ENCODE assay signal across 25 cellular contexts in the genomic region with DNA sequence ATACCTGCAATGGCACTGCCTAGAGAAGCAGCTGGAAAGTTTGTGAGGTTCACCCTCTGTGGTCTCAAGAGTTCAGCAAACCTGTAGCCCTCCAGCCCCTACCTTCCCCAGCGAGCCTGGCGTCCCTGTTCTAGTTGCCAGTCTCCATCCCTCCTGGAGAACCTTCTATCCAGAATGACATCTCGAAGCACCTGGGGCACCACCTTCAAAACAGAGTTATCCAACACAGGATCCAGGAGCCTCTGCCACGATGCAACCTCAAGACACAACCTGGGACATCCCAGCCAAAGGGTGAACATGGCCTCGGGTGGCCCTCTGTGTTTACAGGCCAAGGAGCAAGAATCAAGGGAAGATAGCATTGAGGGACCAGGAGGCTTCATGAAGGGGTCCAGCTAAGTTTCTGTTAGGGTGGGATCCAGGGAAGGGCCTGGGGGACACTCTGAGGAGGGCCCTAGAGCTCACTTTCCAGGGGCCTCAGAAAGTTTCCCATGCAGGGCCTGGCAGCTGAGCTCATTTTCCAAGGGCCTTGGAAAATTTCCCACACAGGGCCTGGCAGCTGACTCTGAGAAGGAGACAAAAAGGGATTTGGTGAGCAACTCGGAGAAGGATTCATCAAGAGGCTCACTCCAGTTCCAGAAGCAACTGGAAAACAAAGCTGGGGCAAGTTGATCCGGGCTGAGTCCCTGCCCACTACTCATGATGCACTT. TPM values are rescaled to one million over a fixed set of nuclear protein-coding genes. Genes with fewer than 3 reads are reported as not detected.
DNase-seq lines count a peak whose midpoint lies in the region; ATAC-seq and TF ChIP-seq lines count a peak whose summit lies in the region.
"Had no signal": no experiment of that assay in that cellular context is flagged by ENCODE, and none has a peak within 500 bp of the region (broad histone marks: within the 10 kb centered on the region; RNA-seq: fewer than 3 reads in every experiment).

No MANE protein-coding gene starts in this region.

- peaks cover 41% of the 10 kb centered on the region for H3K27me3 Mint-ChIP-seq in activated CD8-positive, alpha-beta memory T cell treated with anti-CD3 and anti-CD28 coated beads, Interleukin-2, amount 10 ng/mL, durations not matched to agents 7 days and 5 days
- peaks cover 31% of the 10 kb centered on the region for H3K27me3 Mint-ChIP-seq in type B pancreatic cell

- WGBS in esophagus muscularis mucosa = 69% methylated on average over 6 of the region's 7 CpGs

- peak; percentile 19 for DNase-seq in activated CD8-positive, alpha-beta memory T cell treated with anti-CD3 and anti-CD28 coated beads, Interleukin-2, amount 10 ng/mL, durations not matched to agents 7 days and 5 days
- DNase-seq in activated CD8-positive, alpha-beta memory T cell treated with anti-CD3 and anti-CD28 coated beads, Interleukin-2, amount 50 U/mL, for 48 hours = no peak
- DNase-seq in esophagus muscularis mucosa (ENCODE audit: extremely low spot score) (peak; percentile 81), midbrain (lab: John Stamatoyannopoulos, UW) (peak; percentile 11), type B pancreatic cell (ENCODE audit: extremely low spot score, unreplicated experiment) (peak; percentile 37), COR-L47 (lab: John Stamatoyannopoulos, UW) (no peak), SIG-M5 treated with dmso at 0.1 percent for 504 hours (lab: John Stamatoyannopoulos, UW; ENCODE audit: unreplicated experiment) (no peak)
- DNase-seq: CD4-positive, CD25-positive, alpha-beta regulatory T cell; GM23248; H7; MM.1S; NCI-H1417 treated with DMSO at 0.1 percent for 48 hours; NCI-H1694 treated with DMSO at 0.1 percent for 48 hours; NCI-H2081; NCI-H2227 treated with DMSO at 0.1 percent for 48 hours; NCI-H69; SIG-M5 had no signal

- no peak for ATAC-seq in activated CD8-positive, alpha-beta memory T cell treated with anti-CD3 and anti-CD28 coated beads, Interleukin-2, amount 10 ng/mL, durations not matched to agents 7 days and 5 days
- ATAC-seq: Panc1 had no signal

- peaks cover 0 to 10% (median 0%) of the 10 kb centered on the region in 4 donors for H3K27me3 ChIP-seq in esophagus muscularis mucosa
- H3K27me3 ChIP-seq: BLaER1 had no signal

- peaks cover 0 to 6% (median 3%) of the 10 kb centered on the region in 4 donors for H3K9me3 ChIP-seq in esophagus muscularis mucosa

- no peak overlapping the region for H3K4me3 ChIP-seq in esophagus muscularis mucosa
- H3K4me3 ChIP-seq: BLaER1, GM23248 had no signal

- no peak for TF ChIP-seq EP300 in esophagus muscularis mucosa (IDR thresholded peaks at IDR 0.05)

- H3K36me3 Mint-ChIP-seq in activated CD8-positive, alpha-beta memory T cell treated with anti-CD3 and anti-CD28 coated beads, Interleukin-2, amount 10 ng/mL, durations not matched to agents 7 days and 5 days = no peaks in the 10 kb centered on the region
- H3K36me3 Mint-ChIP-seq in type B pancreatic cell = no peaks in the 10 kb centered on the region
- H3K36me3 Mint-ChIP-seq: CD4-positive, CD25-positive, alpha-beta regulatory T cell; IgD-negative memory B cell had no signal

- CTCF ChIA-PET in activated CD8-positive, alpha-beta memory T cell treated with anti-CD3 and anti-CD28 coated beads, Interleukin-2, amount 10 ng/mL, durations not matched to agents 7 days and 5 days (lab: Charles Lee) = interaction anchor here (1.1 to 1.8 kb wide), 2 partner anchors 10 kb away, joined by 4 to 5 read pairs; no protein-coding TSS in a partner anchor

- H3K9me3 Mint-ChIP-seq in activated CD8-positive, alpha-beta memory T cell treated with anti-CD3 and anti-CD28 coated beads, Interleukin-2, amount 10 ng/mL, durations not matched to agents 7 days and 5 days (ENCODE audit: low read depth) = peaks cover 4% of the 10 kb centered on the region
- H3K9me3 Mint-ChIP-seq in type B pancreatic cell = peaks cover 8% of the 10 kb centered on the region

- intact Hi-C loops in esophagus muscularis mucosa (cut with DNase I) = no loop called here

- no peak for TF ChIP-seq CTCF in esophagus muscularis mucosa (IDR thresholded peaks at IDR 0.05)
- TF ChIP-seq CTCF in type B pancreatic cell (conservative IDR thresholded peaks at IDR 0.05) = no peak

- H3K4me3 Mint-ChIP-seq in activated CD8-positive, alpha-beta memory T cell treated with anti-CD3 and anti-CD28 coated beads, Interleukin-2, amount 10 ng/mL, durations not matched to agents 7 days and 5 days = no peak overlapping the region
- H3K4me3 Mint-ChIP-seq in type B pancreatic cell = no peak overlapping the region
- H3K4me3 Mint-ChIP-seq: CD4-positive, CD25-positive, alpha-beta regulatory T cell; IgD-negative memory B cell had no signal

- peaks cover 5 to 14% (median 9%) of the 10 kb centered on the region in 4 donors for H3K4me1 ChIP-seq in esophagus muscularis mucosa
- H3K4me1 ChIP-seq: BLaER1 had no signal

- H3K36me3 ChIP-seq in esophagus muscularis mucosa = no peaks in the 10 kb centered on the region
- H3K36me3 ChIP-seq: BLaER1 had no signal

- TF ChIP-seq POLR2A in esophagus muscularis mucosa (IDR thresholded peaks at IDR 0.05; ENCODE audit: low read depth) = no peak

- no peak overlapping the region for H3K27ac ChIP-seq in esophagus muscularis mucosa (replicated peaks in 1 of 4)
- H3K27ac ChIP-seq: BLaER1, GM23248, HL-60, KMS-11, RWPE1 had no signal

- H3K4me1 Mint-ChIP-seq in activated CD8-positive, alpha-beta memory T cell treated with anti-CD3 and anti-CD28 coated beads, Interleukin-2, amount 10 ng/mL, durations not matched to agents 7 days and 5 days = no peaks in the 10 kb centered on the region
- H3K4me1 Mint-ChIP-seq in type B pancreatic cell (ENCODE audit: unreplicated experiment) = no peaks in the 10 kb centered on the region
- H3K4me1 Mint-ChIP-seq: CD4-positive, CD25-positive, alpha-beta regulatory T cell; IgD-negative memory B cell had no signal

- H3K27ac Mint-ChIP-seq in activated CD8-positive, alpha-beta memory T cell treated with anti-CD3 and anti-CD28 coated beads, Interleukin-2, amount 10 ng/mL, durations not matched to agents 7 days and 5 days = no peak overlapping the region
- no peak overlapping the region for H3K27ac Mint-ChIP-seq in type B pancreatic cell
- H3K27ac Mint-ChIP-seq: CD4-positive, CD25-positive, alpha-beta regulatory T cell; IgD-negative memory B cell had no signal

RNA-seq across cellular contexts. Expression of a gene that starts 36.9 kb away (rescaled TPM):
- not detected for total RNA-seq in activated CD8-positive, alpha-beta memory T cell treated with anti-CD3 and anti-CD28 coated beads, Interleukin-2, amount 10 ng/mL, durations not matched to agents 7 days and 5 days
- total RNA-seq in esophagus muscularis mucosa = under 1 TPM in 3 of 4 donors, not detected in 1; 0.23 to 0.83 (median 0.42) TPM
- total RNA-seq in type B pancreatic cell (ENCODE audit: low replicate concordance) = 17.4 and 36.4 TPM in 2 replicates
- total RNA-seq: CD4-positive, CD25-positive, alpha-beta regulatory T cell; GM23248; NCI-H460; OCI-LY7 had no signal

Comparison
In these comparisons a context has a peak if more than half of its experiments do, and no peak if none do; other contexts are left out.
1. DNase-seq: peak in activated CD8-positive, alpha-beta memory T cell treated with anti-CD3 and anti-CD28 coated beads, Interleukin-2, amount 10 ng/mL, durations not matched to agents 7 days and 5 days (single experiment), esophagus muscularis mucosa (single experiment), midbrain (single experiment) and type B pancreatic cell (single experiment); none in activated CD8-positive, alpha-beta memory T cell treated with anti-CD3 and anti-CD28 coated beads, Interleukin-2, amount 50 U/mL, for 48 hours (single experiment), COR-L47 (single experiment) and SIG-M5 treated with dmso at 0.1 percent for 504 hours (single experiment).
2. RNA of a gene that starts 36.9 kb away (total RNA-seq): 17.4 to 36.4 TPM in type B pancreatic cell; 0.23 to 0.83 TPM in esophagus muscularis mucosa and not detected in activated CD8-positive, alpha-beta memory T cell treated with anti-CD3 and anti-CD28 coated beads, Interleukin-2, amount 10 ng/mL, durations not matched to agents 7 days and 5 days; every median in the first group is over 10 times any median in the second.